In genomic region chr3:129314757-129315385, GRCh38 we compare ENCODE assay signal across 1 cellular context.
TF ChIP-seq lines count a peak whose summit lies in the region.

No MANE protein-coding gene starts in this region.

TF ChIP-seq in GM12878, 131 proteins besides CTCF, POLR2A, EP300 and RAD21 (continued from another document and continues in another):
- TF ChIP-seq ZBTB40 (IDR thresholded peaks at IDR 0.05; ENCODE audit: borderline replicate concordance) = no peak
- TF ChIP-seq RELA (IDR thresholded peaks at IDR 0.05; ENCODE audit: borderline replicate concordance, partially characterized antibody) = no peak
- TF ChIP-seq SRF (IDR thresholded peaks at IDR 0.05; ENCODE audit: low read depth in 2 of 2, low read length in 2 of 2) = no peak
- TF ChIP-seq BCL11A (IDR thresholded peaks at IDR 0.05; ENCODE audit: low read depth, low read length) = no peak
- TF ChIP-seq SIN3A (IDR thresholded peaks at IDR 0.05; ENCODE audit: low read depth, low read length) = peak; percentile 81
- TF ChIP-seq ZNF207 (IDR thresholded peaks at IDR 0.05; ENCODE audit: borderline replicate concordance) = 0 out of 2 replicates have a peak, but pooled peaks have one; percentile 50
- no peak for TF ChIP-seq ZBTB4 (CRISPR knock-in tag; IDR thresholded peaks at IDR 0.05)
- TF ChIP-seq MAX (IDR thresholded peaks at IDR 0.05; ENCODE audit: low read depth, low read length) = no peak
- peak; percentile 48 for TF ChIP-seq MEF2B (IDR thresholded peaks at IDR 0.05; ENCODE audit: partially characterized antibody, poor library complexity, severe bottlenecking)
- 0 out of 2 replicates have a peak, but pooled peaks have one; percentile 7 for TF ChIP-seq TCF12 (IDR thresholded peaks at IDR 0.05; ENCODE audit: low read depth, low read length)
- no peak for TF ChIP-seq WRNIP1 (IDR thresholded peaks at IDR 0.05; ENCODE audit: borderline replicate concordance, low read depth, low read length)
- TF ChIP-seq SKIL (IDR thresholded peaks at IDR 0.05; ENCODE audit: low read depth, poor library complexity, severe bottlenecking) = no peak
- no peak for TF ChIP-seq BRCA1 (IDR thresholded peaks at IDR 0.05; ENCODE audit: low read depth, low read length)
- TF ChIP-seq MEF2A (IDR thresholded peaks at IDR 0.05; ENCODE audit: insufficient read depth, low read depth, low read length) = no peak
- no peak for TF ChIP-seq YBX1 (IDR thresholded peaks at IDR 0.05)
- TF ChIP-seq NKRF (conservative IDR thresholded peaks at IDR 0.05) = peak; percentile 80
- TF ChIP-seq IKZF1 (conservative IDR thresholded peaks at IDR 0.05) = no peak
- no peak for TF ChIP-seq ATF3 (IDR thresholded peaks at IDR 0.05; ENCODE audit: borderline replicate concordance, extremely low read depth, low read depth, low read length)
- peak; percentile 68; the same call in 1 of the 2 replicates for TF ChIP-seq LARP7 (IDR thresholded peaks at IDR 0.05)
- 0 out of 2 replicates have a peak, but pooled peaks have one; percentile 42 for TF ChIP-seq RCOR1 (conservative IDR thresholded peaks at IDR 0.05; ENCODE audit: low read depth, low read length)
- TF ChIP-seq SREBF2 (IDR thresholded peaks at IDR 0.05; ENCODE audit: low read length) = no peak
- no peak for TF ChIP-seq USF1 (IDR thresholded peaks at IDR 0.05; ENCODE audit: borderline replicate concordance, extremely low read length, insufficient read depth, low read depth, low read length)
- TF ChIP-seq MYB (IDR thresholded peaks at IDR 0.05; ENCODE audit: borderline replicate concordance, low read depth, low read length) = 0 out of 2 replicates have a peak, but pooled peaks have one; percentile 17
- peak; percentile 50 for TF ChIP-seq SMAD1 (IDR thresholded peaks at IDR 0.05; ENCODE audit: low read depth, partially characterized antibody)
- no peak; the same call in 1 of the 2 replicates for TF ChIP-seq FOXM1 (IDR thresholded peaks at IDR 0.05; ENCODE audit: low read depth, low read length)
- TF ChIP-seq E2F4 (IDR thresholded peaks at IDR 0.05; ENCODE audit: low read depth, low read length) = 0 out of 2 replicates have a peak, but pooled peaks have one; percentile 12
- TF ChIP-seq NFXL1 (IDR thresholded peaks at IDR 0.05; ENCODE audit: borderline replicate concordance) = no peak
- TF ChIP-seq KDM1A (IDR thresholded peaks at IDR 0.05; ENCODE audit: borderline replicate concordance) = no peak
- no peak for TF ChIP-seq CUX1 (IDR thresholded peaks at IDR 0.05; ENCODE audit: insufficient replicate concordance, low read depth, low read length)
- TF ChIP-seq ELK1 (IDR thresholded peaks at IDR 0.05; ENCODE audit: low read depth, low read length) = no peak
- peak; percentile 46; the same call in 1 of the 2 replicates for TF ChIP-seq CREB1 (IDR thresholded peaks at IDR 0.05; ENCODE audit: low read depth)
- TF ChIP-seq RUNX3 (IDR thresholded peaks at IDR 0.05; ENCODE audit: low read length) = no peak
- no peak for TF ChIP-seq IRF3 (IDR thresholded peaks at IDR 0.05)
- no peak for TF ChIP-seq CBX3 (IDR thresholded peaks at IDR 0.05; ENCODE audit: borderline replicate concordance, low read depth)
